Comparison of ENCODE assay signal across 36 cellular contexts in the genomic region with DNA sequence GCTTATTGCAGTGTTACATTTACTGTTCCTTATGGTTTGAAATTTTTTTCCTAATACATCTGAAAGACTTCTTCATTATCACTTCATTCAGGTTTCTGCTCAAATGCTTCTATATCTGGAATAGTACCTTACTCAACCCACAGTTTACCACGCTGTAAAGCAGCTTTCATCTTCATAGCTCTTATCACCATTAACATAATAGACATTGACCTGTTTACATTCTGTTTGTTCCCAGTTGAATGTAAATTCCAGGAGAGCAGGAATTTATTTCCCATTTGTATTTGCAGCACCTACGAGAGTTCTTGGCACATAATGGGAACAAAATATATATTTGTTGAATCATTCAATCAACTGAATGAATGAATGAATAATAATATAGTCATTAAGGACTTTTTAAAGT.
"Had no signal": no experiment of that assay in that cellular context is flagged by ENCODE, and none has a peak within 500 bp of the region (broad histone marks: within the 10 kb centered on the region; RNA-seq: fewer than 3 reads in every experiment).

No MANE protein-coding gene starts in this region.

- H3K4me3 ChIP-seq: adrenal gland, body of pancreas had no signal

- FAIRE-seq: colon, endometrium, frontal cortex had no signal

- H3K36me3 ChIP-seq: adrenal gland, WERI-Rb-1 had no signal

- ATAC-seq: activated CD4-positive, alpha-beta T cell treated with anti-CD3 and anti-CD28 coated beads for 36 hours; activated CD8-positive, alpha-beta memory T cell treated with anti-CD3 and anti-CD28 coated beads, Interleukin-2, amount 10 ng/mL, durations not matched to agents 7 days and 5 days; activated CD8-positive, alpha-beta T cell treated with anti-CD3 and anti-CD28 coated beads, Interleukin-2, amount 10 ng/mL, durations not matched to agents 7 days and 5 days; activated naive CD8-positive, alpha-beta T cell treated with anti-CD3 and anti-CD28 coated beads, Interleukin-2, amount 50 U/mL, for 24 hours; body of pancreas; effector memory CD8-positive, alpha-beta T cell; esophagus mucosa; T-helper 17 cell had no signal

- H3K27me3 Mint-ChIP-seq: activated B cell treated with CpG ODN at 0.5 μM for 24 hours; activated CD4-positive, alpha-beta memory T cell treated with anti-CD3 and anti-CD28 coated beads for 36 hours; activated CD4-positive, alpha-beta T cell treated with anti-CD3 and anti-CD28 coated beads for 36 hours; activated CD4-positive, alpha-beta T cell treated with anti-CD3 and anti-CD28 coated beads, Interleukin-2, amount 10 ng/mL, durations not matched to agents 24 days and 14 days; activated CD8-positive, alpha-beta memory T cell treated with anti-CD3 and anti-CD28 coated beads, Interleukin-2, amount 10 ng/mL, durations not matched to agents 7 days and 5 days; activated naive CD4-positive, alpha-beta T cell treated with anti-CD3 and anti-CD28 coated beads, Interleukin-2, amount 50 U/mL, for 24 hours; activated naive CD8-positive, alpha-beta T cell treated with anti-CD3 and anti-CD28 coated beads for 36 hours; activated naive CD8-positive, alpha-beta T cell treated with anti-CD3 and anti-CD28 coated beads, Interleukin-2, amount 50 U/mL, for 24 hours; effector memory CD8-positive, alpha-beta T cell; T-helper 17 cell had no signal

- H3K9me3 Mint-ChIP-seq: activated CD4-positive, alpha-beta T cell treated with anti-CD3 and anti-CD28 coated beads, Interleukin-2, amount 10 ng/mL, durations not matched to agents 24 days and 14 days had no signal

- H3K4me1 Mint-ChIP-seq: activated B cell treated with CpG ODN at 0.5 μM for 24 hours; activated CD4-positive, alpha-beta T cell treated with anti-CD3 and anti-CD28 coated beads for 36 hours; activated CD4-positive, alpha-beta T cell treated with anti-CD3 and anti-CD28 coated beads, Interleukin-2, amount 10 ng/mL, durations not matched to agents 24 days and 14 days; activated CD8-positive, alpha-beta memory T cell treated with anti-CD3 and anti-CD28 coated beads, Interleukin-2, amount 10 ng/mL, durations not matched to agents 7 days and 5 days; activated naive CD4-positive, alpha-beta T cell treated with anti-CD3 and anti-CD28 coated beads, Interleukin-2, amount 50 U/mL, for 24 hours; activated naive CD8-positive, alpha-beta T cell treated with anti-CD3 and anti-CD28 coated beads for 36 hours; activated naive CD8-positive, alpha-beta T cell treated with anti-CD3 and anti-CD28 coated beads, Interleukin-2, amount 50 U/mL, for 24 hours; T-helper 17 cell had no signal

- H3K4me3 Mint-ChIP-seq: activated B cell treated with CpG ODN at 0.5 μM for 24 hours; activated CD4-positive, alpha-beta memory T cell treated with anti-CD3 and anti-CD28 coated beads for 36 hours; activated CD4-positive, alpha-beta T cell treated with anti-CD3 and anti-CD28 coated beads for 36 hours; activated CD4-positive, alpha-beta T cell treated with anti-CD3 and anti-CD28 coated beads, Interleukin-2, amount 10 ng/mL, durations not matched to agents 24 days and 14 days; activated CD8-positive, alpha-beta memory T cell treated with anti-CD3 and anti-CD28 coated beads, Interleukin-2, amount 10 ng/mL, durations not matched to agents 7 days and 5 days; activated CD8-positive, alpha-beta T cell treated with anti-CD3 and anti-CD28 coated beads, Interleukin-2, amount 10 ng/mL, durations not matched to agents 7 days and 5 days; activated naive CD4-positive, alpha-beta T cell treated with anti-CD3 and anti-CD28 coated beads for 36 hours; activated naive CD4-positive, alpha-beta T cell treated with anti-CD3 and anti-CD28 coated beads, Interleukin-2, amount 50 U/mL, for 24 hours; activated naive CD8-positive, alpha-beta T cell treated with anti-CD3 and anti-CD28 coated beads for 36 hours; activated naive CD8-positive, alpha-beta T cell treated with anti-CD3 and anti-CD28 coated beads, Interleukin-2, amount 50 U/mL, for 24 hours; activated T-helper 1 cell treated with anti-CD3 and anti-CD28 coated beads, Interleukin-12 subunit alpha, Interleukin-12 subunit beta, Interleukin-2, Interleukin-4 antibody, amounts not matched to agents 30 ng/mL and 10 ng/mL and 1 ng/mL, durations not matched to agents 14 hours and 24 hours and 36 hours; effector memory CD8-positive, alpha-beta T cell; T-helper 17 cell; T-helper 2 cell treated with Interferon-gamma antibody and Interleukin-4, amounts not matched to agents 5 μg/mL and 100 μg/mL, for 36 hours had no signal

- H3K4me1 ChIP-seq: adrenal gland, body of pancreas had no signal

- DNase-seq: activated B cell treated with CpG ODN at 0.5 μM for 24 hours; activated CD4-positive, alpha-beta memory T cell treated with anti-CD3 and anti-CD28 coated beads for 36 hours; activated CD4-positive, alpha-beta T cell treated with anti-CD3 and anti-CD28 coated beads for 36 hours; activated CD4-positive, alpha-beta T cell treated with anti-CD3 and anti-CD28 coated beads, Interleukin-2, amount 10 ng/mL, durations not matched to agents 24 days and 14 days; activated CD4-positive, CD25-positive, alpha-beta regulatory T cell treated with anti-CD3 and anti-CD28 coated beads, Interleukin-2, amount 50 U/mL, for 72 hours; activated CD8-positive, alpha-beta memory T cell treated with anti-CD3 and anti-CD28 coated beads, Interleukin-2, amount 10 ng/mL, durations not matched to agents 7 days and 5 days; activated CD8-positive, alpha-beta memory T cell treated with anti-CD3 and anti-CD28 coated beads, Interleukin-2, amount 50 U/mL, for 4 hours; activated CD8-positive, alpha-beta T cell treated with anti-CD3 and anti-CD28 coated beads, Interleukin-2, amount 10 ng/mL, durations not matched to agents 7 days and 5 days; activated effector memory CD4-positive, alpha-beta T cell treated with anti-CD3 and anti-CD28 coated beads, Interleukin-2, amount 50 U/mL, for 16 hours; activated naive CD4-positive, alpha-beta T cell treated with anti-CD3 and anti-CD28 coated beads for 36 hours; activated naive CD8-positive, alpha-beta T cell treated with anti-CD3 and anti-CD28 coated beads for 36 hours; activated naive CD8-positive, alpha-beta T cell treated with anti-CD3 and anti-CD28 coated beads, Interleukin-2, amount 50 U/mL, for 24 hours; activated T-cell treated with anti-CD3 and anti-CD28 coated beads, Interleukin-2, amount 50 U/mL, for 1 hour; activated T-cell treated with anti-CD3 and anti-CD28 coated beads, Interleukin-2, amount 50 U/mL, for 48 hours; adrenal gland; amygdala; aorta; body of pancreas; caudate nucleus; cortex of kidney; dermis blood vessel endothelial cell; effector CD4-positive, alpha-beta T cell; effector memory CD8-positive, alpha-beta T cell; foreskin fibroblast; head of caudate nucleus; T-helper 17 cell; T1000; WERI-Rb-1 had no signal

- H3K27me3 ChIP-seq: adrenal gland, body of pancreas had no signal

- H3K36me3 Mint-ChIP-seq: activated CD4-positive, alpha-beta memory T cell treated with anti-CD3 and anti-CD28 coated beads for 36 hours; activated CD8-positive, alpha-beta memory T cell treated with anti-CD3 and anti-CD28 coated beads, Interleukin-2, amount 10 ng/mL, durations not matched to agents 7 days and 5 days; activated naive CD4-positive, alpha-beta T cell treated with anti-CD3 and anti-CD28 coated beads, Interleukin-2, amount 50 U/mL, for 24 hours; activated naive CD8-positive, alpha-beta T cell treated with anti-CD3 and anti-CD28 coated beads for 36 hours had no signal

- H3K9me3 ChIP-seq: adrenal gland, body of pancreas had no signal

- H3K27ac Mint-ChIP-seq: activated B cell treated with CpG ODN at 0.5 μM for 24 hours; activated CD4-positive, alpha-beta memory T cell treated with anti-CD3 and anti-CD28 coated beads for 36 hours; activated CD4-positive, alpha-beta T cell treated with anti-CD3 and anti-CD28 coated beads for 36 hours; activated CD4-positive, alpha-beta T cell treated with anti-CD3 and anti-CD28 coated beads, Interleukin-2, amount 10 ng/mL, durations not matched to agents 24 days and 14 days; activated CD8-positive, alpha-beta memory T cell treated with anti-CD3 and anti-CD28 coated beads, Interleukin-2, amount 10 ng/mL, durations not matched to agents 7 days and 5 days; activated CD8-positive, alpha-beta T cell treated with anti-CD3 and anti-CD28 coated beads, Interleukin-2, amount 10 ng/mL, durations not matched to agents 7 days and 5 days; activated naive CD4-positive, alpha-beta T cell treated with anti-CD3 and anti-CD28 coated beads for 36 hours; activated naive CD4-positive, alpha-beta T cell treated with anti-CD3 and anti-CD28 coated beads, Interleukin-2, amount 50 U/mL, for 24 hours; activated naive CD8-positive, alpha-beta T cell treated with anti-CD3 and anti-CD28 coated beads for 36 hours; activated naive CD8-positive, alpha-beta T cell treated with anti-CD3 and anti-CD28 coated beads, Interleukin-2, amount 50 U/mL, for 24 hours; activated T-helper 1 cell treated with anti-CD3 and anti-CD28 coated beads, Interleukin-12 subunit alpha, Interleukin-12 subunit beta, Interleukin-2, Interleukin-4 antibody, amounts not matched to agents 30 ng/mL and 10 ng/mL and 1 ng/mL, durations not matched to agents 14 hours and 24 hours and 36 hours; activated T-helper 2 cell treated with anti-CD3 and anti-CD28 coated beads, Interferon-gamma antibody, Interleukin-2, Interleukin-4, amounts not matched to agents 10 μg/mL and 5 μg/mL and 100 μg/mL, durations not matched to agents 14 hours and 24 hours and 36 hours; effector memory CD8-positive, alpha-beta T cell; T-helper 17 cell; T-helper 2 cell treated with Interferon-gamma antibody and Interleukin-4, amounts not matched to agents 5 μg/mL and 100 μg/mL, for 36 hours had no signal

- H3K27ac ChIP-seq: adrenal gland, body of pancreas, WERI-Rb-1 had no signal
